Comparison of ENCODE assay signal across 12 cellular contexts in the genomic region with DNA sequence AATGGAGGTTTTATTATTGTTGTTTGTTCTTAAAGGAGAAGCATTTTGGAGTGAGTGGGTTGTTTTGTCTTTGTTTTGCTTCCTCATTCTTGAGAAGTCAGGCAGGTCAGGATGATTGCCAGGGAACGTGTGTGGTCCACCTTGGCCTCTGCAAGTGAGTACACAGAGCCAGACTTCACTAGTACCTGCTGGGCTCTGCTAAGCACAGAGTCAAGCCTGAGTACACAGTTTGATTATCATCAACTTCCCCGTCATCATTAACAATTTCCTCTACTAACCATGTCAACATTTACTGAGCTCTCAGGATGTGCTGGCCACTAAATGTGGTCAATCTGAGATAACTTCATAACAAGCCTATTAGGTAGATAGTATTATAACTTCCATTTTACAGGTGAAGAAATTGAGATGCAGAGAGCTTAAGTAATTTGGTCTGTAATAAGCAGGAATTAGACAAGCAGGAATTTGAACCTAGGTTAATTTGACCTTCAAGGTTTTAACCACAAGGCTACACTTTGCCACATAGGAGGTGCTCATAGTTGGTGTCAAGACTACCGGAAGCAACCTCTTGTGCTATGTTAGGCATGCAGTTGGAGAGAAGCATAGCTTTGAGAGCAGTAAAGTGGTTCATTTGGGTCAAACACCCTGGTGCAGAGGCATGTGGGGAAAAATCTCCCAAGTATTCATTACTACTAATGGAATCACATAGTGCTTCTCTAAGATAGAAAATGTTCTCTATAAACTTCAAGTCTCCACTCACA.
DNase-seq lines count a peak whose midpoint lies in the region; ATAC-seq, FAIRE-seq and TF ChIP-seq lines count a peak whose summit lies in the region.
"Had no signal": no experiment of that assay in that cellular context is flagged by ENCODE, and none has a peak within 500 bp of the region (broad histone marks: within the 10 kb centered on the region; RNA-seq: fewer than 3 reads in every experiment).

No MANE protein-coding gene starts in this region.

- H3K9me3 ChIP-seq in body of pancreas (no peaks in the 10 kb centered on the region), keratinocyte (ENCODE audit: control insufficient read depth, low read depth, low read length) (no peaks in the 10 kb centered on the region), thyroid gland (no peaks in the 10 kb centered on the region)

- H3K79me2 ChIP-seq in keratinocyte (ENCODE audit: control insufficient read depth, insufficient read depth, low read length): no peaks in the 10 kb centered on the region

- no peaks in the 10 kb centered on the region for H3K9me1 ChIP-seq in keratinocyte (ENCODE audit: control insufficient read depth, extremely low read depth, insufficient read depth, low read length)

- peak; percentile 83 for FAIRE-seq in keratinocyte (lab: Jason Lieb, UNC)
- FAIRE-seq: TTC549 had no signal

- no peak for TF ChIP-seq POLR2A in body of pancreas (IDR thresholded peaks at IDR 0.05)
- no peak for TF ChIP-seq POLR2A in thyroid gland (IDR thresholded peaks at IDR 0.05)

- WGBS in body of pancreas, 2 donors: 16 to 37% methylated on average over 3 of the region's 3 CpGs
- 23 to 36% methylated on average over 3 of the region's 3 CpGs for WGBS in thyroid gland, 2 donors

- TF ChIP-seq CTCF in body of pancreas (IDR thresholded peaks at IDR 0.05): no peak
- TF ChIP-seq CTCF in keratinocyte (optimal IDR thresholded peaks at IDR 0.05 in 1 of 3, IDR thresholded peaks at IDR 0.05 in 1 of 3, conservative IDR thresholded peaks at IDR 0.05 in 1 of 3; ENCODE audit: extremely low read depth in 1 of 3, insufficient read depth in 2 of 3, low read length in 3 of 3): no peak
- no peak for TF ChIP-seq CTCF in thyroid gland (IDR thresholded peaks at IDR 0.05)

- no peaks in the 10 kb centered on the region for H3K36me3 ChIP-seq in body of pancreas (replicated peaks in 1 of 2; ENCODE audit: insufficient read depth in 1 of 2, low read depth in 2 of 2)
- H3K36me3 ChIP-seq in keratinocyte (ENCODE audit: control insufficient read depth in 2 of 2, extremely low read depth in 1 of 2, insufficient read depth in 2 of 2, low read length in 2 of 2): no peaks in the 10 kb centered on the region
- H3K36me3 ChIP-seq in thyroid gland: no peaks in the 10 kb centered on the region

- H3K9ac ChIP-seq in keratinocyte (ENCODE audit: control insufficient read depth, extremely low read depth, insufficient read depth, low read length): no peak overlapping the region

- dilution Hi-C loops in keratinocyte (cut with MboI; ENCODE audit: extremely low pct_ligation_motif_present, low sequenced_read_pairs): no loop called here

- DNase-seq in M059J (ENCODE audit: low read depth) (peak; percentile 31), body of pancreas (peak in 3 of 4 donors; percentile 14 to 40 (median 14)), keratinocyte (ENCODE audit: low read depth, low spot score) (no peak), thyroid gland (peak; percentile 85 to 90)
- DNase-seq in activated CD4-positive, alpha-beta T cell treated with anti-CD3 and anti-CD28 coated beads, Interleukin-2, amount 50 U/mL, for 4 hours: no peak
- DNase-seq: activated naive CD4-positive, alpha-beta T cell treated with anti-CD3 and anti-CD28 coated beads for 36 hours; central memory CD4-positive, alpha-beta T cell; NCI-H1436 treated with DMSO at 0.1 percent for 48 hours; NCI-H82 had no signal

- no peaks in the 10 kb centered on the region for H4K20me1 ChIP-seq in keratinocyte (ENCODE audit: control insufficient read depth, extremely low read depth, insufficient read depth, low read length)

- H3K4me1 ChIP-seq in body of pancreas (peaks cover 7% of the 10 kb centered on the region), keratinocyte (ENCODE audit: control insufficient read depth, extremely low read depth, insufficient read depth, low read length) (peaks cover 22% of the 10 kb centered on the region), thyroid gland (peaks cover 12 to 25% of the 10 kb centered on the region in 2 donors)

- no peaks in the 10 kb centered on the region for H3K27me3 ChIP-seq in body of pancreas
- H3K27me3 ChIP-seq in keratinocyte (ENCODE audit: control insufficient read depth, extremely low read depth, insufficient read depth, low read length): no peaks in the 10 kb centered on the region
- H3K27me3 ChIP-seq in thyroid gland: no peaks in the 10 kb centered on the region

- H3K4me3 ChIP-seq in body of pancreas (no peak overlapping the region), keratinocyte (ENCODE audit: control insufficient read depth in 2 of 3, extremely low read depth in 1 of 3, insufficient read depth in 2 of 3, low read depth in 1 of 3, low read length in 3 of 3) (no peak overlapping the region), thyroid gland (replicated peaks in 1 of 3) (no peak overlapping the region)

- peak; percentile 69 for ATAC-seq in body of pancreas
- ATAC-seq in HG02642 (IDR thresholded peaks at IDR 0.05; ENCODE audit: poor library complexity, unreplicated experiment): no peak
- ATAC-seq in GM19351 (IDR thresholded peaks at IDR 0.05; ENCODE audit: unreplicated experiment): no peak

- peak overlapping the region in 1 of 4 donors; percentile 4 for H3K27ac ChIP-seq in body of pancreas
- no peak overlapping the region for H3K27ac ChIP-seq in keratinocyte (ENCODE audit: control insufficient read depth, insufficient read depth, low read length)
- H3K27ac ChIP-seq in thyroid gland: peak overlapping the region in 1 of 3 donors; percentile 59

- H3K4me2 ChIP-seq in keratinocyte (ENCODE audit: control insufficient read depth, extremely low read depth, insufficient read depth, low read depth, low read length): no peak overlapping the region

- intact Hi-C loops in body of pancreas (cut with DNase I) (no loop called here), thyroid gland (cut with DNase I) (no loop called here)

- H2AFZ ChIP-seq in keratinocyte (ENCODE audit: control insufficient read depth, low read length): peak overlapping the region; percentile 7

Comparison
In these comparisons a context has a peak if more than half of its experiments do, and no peak if none do; other contexts are left out.
1. DNase-seq: peak in M059J (single experiment), body of pancreas (3 of 4) and thyroid gland (2 of 2); none in keratinocyte (single experiment) and activated CD4-positive, alpha-beta T cell treated with anti-CD3 and anti-CD28 coated beads, Interleukin-2, amount 50 U/mL, for 4 hours (0 of 2).